8 cellular contexts compared by ENCODE assay signal in the genomic region with DNA sequence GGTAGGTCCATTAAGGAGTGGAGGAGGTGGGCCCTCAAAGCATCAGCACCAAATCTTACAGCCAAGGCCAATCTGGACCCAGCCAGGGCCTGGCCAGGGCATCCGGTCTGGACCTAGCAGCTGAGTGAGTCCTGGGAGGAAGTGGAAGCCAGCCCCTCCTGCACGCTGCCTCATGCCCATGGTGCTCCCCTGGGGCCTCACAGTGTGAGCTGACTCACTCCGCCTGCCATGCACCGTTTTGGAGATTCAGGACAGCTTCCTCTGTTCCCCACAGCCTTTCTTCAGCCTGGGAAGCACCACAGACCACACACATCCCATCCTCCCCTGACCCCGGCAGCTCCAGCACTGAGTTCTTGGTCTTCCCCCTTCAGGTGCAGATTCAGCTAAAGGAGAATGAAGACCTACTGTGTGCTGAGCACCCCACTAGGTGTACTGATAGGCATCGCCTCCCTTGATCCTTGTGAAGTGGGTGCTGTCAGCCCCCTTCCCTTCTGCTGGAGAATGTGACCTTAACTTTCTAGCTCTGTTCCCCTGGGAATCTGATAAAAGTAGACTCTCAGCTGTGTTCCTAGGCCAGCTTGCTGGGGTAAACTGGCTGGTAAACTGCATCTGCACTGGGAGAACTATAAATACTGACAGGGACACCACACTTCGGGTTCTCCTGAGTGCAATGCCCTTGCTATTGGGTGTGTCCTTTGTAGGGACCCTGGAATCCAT. TPM values are rescaled to one million over a fixed set of nuclear protein-coding genes. Genes with fewer than 3 reads are reported as not detected.
DNase-seq lines count a peak whose midpoint lies in the region; ATAC-seq and TF ChIP-seq lines count a peak whose summit lies in the region.

No MANE protein-coding gene starts in this region.

- no peak overlapping the region for H3K27ac ChIP-seq in mesendoderm (ENCODE audit: low read depth, low read length)

- H3K4me1 ChIP-seq in mesendoderm (ENCODE audit: control insufficient read depth, low read depth, low read length) = no peaks in the 10 kb centered on the region

- peaks cover 53% of the 10 kb centered on the region for H3K4me1 Mint-ChIP-seq in activated B cell treated with CpG ODN at 0.5 μM for 24 hours

- no peak overlapping the region for H3K4me3 ChIP-seq in mesendoderm (ENCODE audit: low read length)

- no peaks in the 10 kb centered on the region for H3K36me3 ChIP-seq in mesendoderm (ENCODE audit: control insufficient read depth, insufficient read depth, low read length)

- no peak overlapping the region for H2BK15ac ChIP-seq in mesendoderm (replicated peaks; ENCODE audit: low read depth)

- no peak overlapping the region for H3K4ac ChIP-seq in mesendoderm (ENCODE audit: low read depth, low read length)

- H3K79me2 ChIP-seq in mesendoderm (ENCODE audit: control insufficient read depth, insufficient read depth, low read length) = no peaks in the 10 kb centered on the region

- no peak overlapping the region for H4K8ac ChIP-seq in mesendoderm (ENCODE audit: low read depth, low read length)

- ATAC-seq in HG03108 (IDR thresholded peaks at IDR 0.05; ENCODE audit: unreplicated experiment) = peak; percentile 79
- peak; percentile 98 for ATAC-seq in activated B cell treated with CpG ODN at 0.5 μM for 24 hours (ENCODE audit: low read depth)

- WGBS in mesendoderm (ENCODE audit: extremely low coverage, insufficient coverage, low lambda C conversion rate) = no CpG with 5 or more reads among the region's 7 CpGs

- H3K4me3 Mint-ChIP-seq in activated B cell treated with CpG ODN at 0.5 μM for 24 hours = no peak overlapping the region

- H3K23ac ChIP-seq in mesendoderm (ENCODE audit: low read length) = no peak overlapping the region

- POLR2A ChIA-PET in activated B cell treated with CpG ODN at 0.5 μM for 24 hours (lab: Charles Lee) = interaction anchor here (1.0 kb wide), 1 partner anchor 32 kb away, joined by 3 read pairs; no protein-coding TSS in a partner anchor

- no peak overlapping the region for H3K4me2 ChIP-seq in mesendoderm (ENCODE audit: low read length)

- no peak overlapping the region for H3K18ac ChIP-seq in mesendoderm (ENCODE audit: low read length)

- no peaks in the 10 kb centered on the region for H3K79me1 ChIP-seq in mesendoderm (ENCODE audit: low read length)

- no peak overlapping the region for H3K56ac ChIP-seq in mesendoderm (ENCODE audit: low read length)

- no peaks in the 10 kb centered on the region for H3K27me3 ChIP-seq in mesendoderm (ENCODE audit: insufficient read depth, low read length, poor library complexity)

- no peaks in the 10 kb centered on the region for H3K36me3 Mint-ChIP-seq in activated B cell treated with CpG ODN at 0.5 μM for 24 hours (ENCODE audit: low read depth)

- peak; percentile 95 for DNase-seq in EL
- no peak for DNase-seq in activated B cell treated with CpG ODN at 0.5 μM for 24 hours
- DNase-seq in mesendoderm = peak; percentile 16
- DNase-seq in activated effector memory CD4-positive, alpha-beta T cell treated with Interleukin-2 at 50 U/mL for 16 hours = no peak
- DNase-seq in NCI-H748 treated with DMSO at 0.1 percent for 48 hours (lab: John Stamatoyannopoulos, UW) = no peak
- no peak for DNase-seq in activated T-cell treated with anti-CD3 and anti-CD28 coated beads for 4 hours
- DNase-seq in OCI-M2 (lab: John Stamatoyannopoulos, UW; ENCODE audit: unreplicated experiment) = no peak

- intact Hi-C loops in activated B cell treated with CpG ODN at 0.5 μM for 24 hours (cut with micrococcal nuclease) = loop anchor here (1.0 to 10.0 kb wide), 2 partner anchors 32 to 97 kb away; no protein-coding TSS in a partner anchor

- H2AK5ac ChIP-seq in mesendoderm (ENCODE audit: low read length) = no peak overlapping the region

- CTCF ChIA-PET in activated B cell treated with CpG ODN at 0.5 μM for 24 hours (lab: Charles Lee) = interaction anchor here (1.1 to 1.3 kb wide), 2 partner anchors 14 to 381 kb away, joined by 3 to 4 read pairs; no protein-coding TSS in a partner anchor

- no peak overlapping the region for H2BK5ac ChIP-seq in mesendoderm (ENCODE audit: low read length)

- H2BK120ac ChIP-seq in mesendoderm (ENCODE audit: low read depth, low read length) = no peak overlapping the region

- TF ChIP-seq CTCF in activated B cell treated with CpG ODN at 0.5 μM for 24 hours (IDR thresholded peaks at IDR 0.05) = no peak

- H4K5ac ChIP-seq in mesendoderm (ENCODE audit: low read length) = no peak overlapping the region

- no peaks in the 10 kb centered on the region for H3K27me3 Mint-ChIP-seq in activated B cell treated with CpG ODN at 0.5 μM for 24 hours

- peak overlapping the region; percentile 24 for H3K27ac Mint-ChIP-seq in activated B cell treated with CpG ODN at 0.5 μM for 24 hours

- no peak overlapping the region for H3K9ac ChIP-seq in mesendoderm (ENCODE audit: low read length)

- H3K9me3 Mint-ChIP-seq in activated B cell treated with CpG ODN at 0.5 μM for 24 hours = no peaks in the 10 kb centered on the region

RNA-seq across cellular contexts. Expression of a gene that starts 36.8 kb away (rescaled TPM):
- total RNA-seq in activated B cell treated with CpG ODN at 0.5 μM for 24 hours = 86.1 and 86.9 TPM in 2 replicates
- 117 TPM for polyA plus RNA-seq in mesendoderm (2013, experiment 1 of 2)
- polyA plus RNA-seq in mesendoderm (2013, experiment 2 of 2) = 116 TPM

Comparison
In these comparisons a context has a peak if more than half of its experiments do, and no peak if none do; other contexts are left out.
1. DNase-seq: peak in EL (single experiment) and mesendoderm (single experiment); none in activated B cell treated with CpG ODN at 0.5 μM for 24 hours (single experiment), activated effector memory CD4-positive, alpha-beta T cell treated with Interleukin-2 at 50 U/mL for 16 hours (single experiment), NCI-H748 treated with DMSO at 0.1 percent for 48 hours (single experiment), activated T-cell treated with anti-CD3 and anti-CD28 coated beads for 4 hours (single experiment) and OCI-M2 (single experiment).